25 cellular contexts compared by ENCODE assay signal in the genomic region with DNA sequence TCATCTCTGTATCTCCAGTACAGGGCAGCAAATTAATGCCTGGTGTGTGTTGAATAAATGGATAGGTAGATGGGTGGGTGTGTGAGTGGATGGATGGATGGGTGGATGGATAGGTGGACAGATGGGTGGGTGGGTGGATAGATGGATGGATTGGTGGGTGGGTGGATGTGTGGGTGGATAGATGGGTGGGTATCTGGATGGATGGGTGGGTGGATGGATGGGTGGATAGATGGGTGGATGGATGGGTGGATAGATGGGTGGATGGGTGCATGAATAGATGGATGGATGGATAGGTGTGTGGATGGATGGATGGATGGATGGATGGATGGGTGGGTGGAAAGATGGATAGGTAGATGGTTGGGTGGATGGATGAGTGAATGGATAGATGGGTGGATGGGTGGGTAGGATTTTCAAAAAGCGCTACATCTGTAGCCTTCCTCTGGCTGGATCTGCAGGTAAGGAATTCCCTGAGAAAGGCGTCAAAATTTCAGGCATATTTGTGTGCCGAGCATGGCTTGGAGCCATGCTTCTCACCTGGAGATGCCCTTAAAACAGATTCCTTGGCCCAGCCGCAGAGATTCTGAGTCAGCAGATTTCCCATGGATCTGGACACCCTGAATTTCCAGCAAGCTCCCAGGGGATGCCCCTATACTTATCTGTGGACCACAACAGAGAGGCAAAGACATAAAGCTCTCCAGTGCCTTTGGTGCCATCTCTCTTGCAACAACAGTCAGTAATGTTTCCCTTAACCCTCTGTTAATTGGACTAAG.
"Had no signal": no experiment of that assay in that cellular context is flagged by ENCODE, and none has a peak within 500 bp of the region (broad histone marks: within the 10 kb centered on the region; RNA-seq: fewer than 3 reads in every experiment).

No MANE protein-coding gene starts in this region.

- DNase-seq: activated CD4-positive, alpha-beta memory T cell treated with anti-CD3 and anti-CD28 coated beads for 36 hours; activated CD4-positive, alpha-beta T cell treated with anti-CD3 and anti-CD28 coated beads, Interleukin-2, amount 10 ng/mL, durations not matched to agents 7 days and 5 days; activated CD4-positive, CD25-positive, alpha-beta regulatory T cell; activated CD8-positive, alpha-beta memory T cell treated with anti-CD3 and anti-CD28 coated beads for 24 hours; activated naive CD4-positive, alpha-beta T cell treated with anti-CD3 and anti-CD28 coated beads, Interleukin-2, amount 50 U/mL, for 16 hours; activated naive CD8-positive, alpha-beta T cell treated with anti-CD3 and anti-CD28 coated beads, Interleukin-2, amount 10 ng/mL, durations not matched to agents 7 days and 5 days; activated T-cell treated with anti-CD3 and anti-CD28 coated beads, Interleukin-2, amount 50 U/mL, for 4 hours; adrenal gland; central memory CD4-positive, alpha-beta T cell; KBM-7; MV-4-11; NCI-H1092 treated with DMSO at 0.1 percent for 48 hours; NCI-H1694; NCI-H2029 treated with DMSO at 0.1 percent for 48 hours; NCI-H345; NCI-H510A treated with DMSO at 0.1 percent for 48 hours; NK-92 treated with Interleukin-12 subunit alpha and Interleukin-12 subunit beta, amount 100 ng/mL, for 24 hours; OCI-M1; Peyer's patch; SHP77 treated with DMSO at 0.1 percent for 48 hours; T-helper 17 cell; T1000 had no signal

- H3K36me3 ChIP-seq: adrenal gland, breast epithelium, Peyer's patch had no signal

- H3K9me3 ChIP-seq: adrenal gland, breast epithelium, Peyer's patch had no signal

- H3K27me3 ChIP-seq: Peyer's patch had no signal

- H3K4me1 ChIP-seq: adrenal gland, breast epithelium, Peyer's patch had no signal

- FAIRE-seq: TTC549 had no signal

- ATAC-seq: activated T-cell treated with anti-CD3 and anti-CD28 coated beads, Interleukin-2, amount 50 U/mL, for 4 hours; T-helper 17 cell had no signal

- H3K4me3 ChIP-seq: adrenal gland, breast epithelium, Peyer's patch had no signal

- H3K27ac ChIP-seq: adrenal gland, breast epithelium, Peyer's patch, RWPE1 had no signal
